ENCODE assay signal across 20 cellular contexts in the genomic region with DNA sequence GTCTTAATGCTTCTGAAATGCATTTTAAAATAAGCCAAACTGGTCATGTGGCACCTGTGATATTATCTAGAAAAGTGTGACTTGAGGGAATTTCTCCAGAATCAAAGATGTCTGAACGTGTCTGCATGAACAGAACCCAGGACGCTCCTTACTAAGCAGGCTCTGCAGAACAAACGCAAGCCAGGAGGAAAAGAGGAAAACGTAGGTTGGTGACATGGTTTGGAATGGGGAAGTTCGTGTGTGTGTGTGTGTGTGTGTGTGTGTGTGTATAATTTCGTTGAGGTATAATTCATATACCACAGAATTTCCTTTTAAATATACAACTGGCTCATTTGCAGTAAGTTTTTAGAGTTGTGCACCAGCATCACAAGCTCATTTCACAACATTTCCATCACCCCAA.
"Had no signal": no experiment of that assay in that cellular context is flagged by ENCODE, and none has a peak within 500 bp of the region (broad histone marks: within the 10 kb centered on the region; RNA-seq: fewer than 3 reads in every experiment).

No MANE protein-coding gene starts in this region.

- H3K4me3 ChIP-seq: coronary artery, gastrocnemius medialis, heart left ventricle, neural progenitor cell, stomach, thoracic aorta had no signal

- H3K4me1 ChIP-seq: gastrocnemius medialis, heart left ventricle, neural progenitor cell, parathyroid adenoma had no signal

- H3K36me3 ChIP-seq: gastrocnemius medialis, heart left ventricle, neural progenitor cell, stomach, thoracic aorta had no signal

- DNase-seq: activated B cell treated with CpG ODN at 0.5 μM for 24 hours; activated CD4-positive, alpha-beta T cell treated with anti-CD3 and anti-CD28 coated beads, Interleukin-2, amount 10 ng/mL, durations not matched to agents 24 days and 14 days; activated CD8-positive, alpha-beta memory T cell treated with anti-CD3 and anti-CD28 coated beads, Interleukin-2, amount 50 U/mL, for 48 hours; activated gamma-delta T cell; activated T-cell treated with anti-CD3 and anti-CD28 coated beads, Interleukin-2, amount 50 U/mL, for 72 hours; amniotic stem cell; central memory CD4-positive, alpha-beta T cell; effector CD4-positive, alpha-beta T cell; gastrocnemius medialis; heart left ventricle; left cardiac atrium; naive B cell; stimulated activated CD4-positive, alpha-beta T cell treated with anti-CD3 and anti-CD28 coated beads, Interleukin-12 subunit alpha, Interleukin-12 subunit beta, amount 100 ng/mL, for 4 hours; stimulated activated CD4-positive, alpha-beta T cell treated with anti-CD3 and anti-CD28 coated beads, Interleukin-2, amount 100 ng/mL, for 24 hours; stomach; T-helper 2 cell had no signal

- H3K9me3 ChIP-seq: gastrocnemius medialis, stomach, thoracic aorta had no signal

- H3K27ac ChIP-seq: coronary artery, gastrocnemius medialis, heart left ventricle, neural progenitor cell, parathyroid adenoma, thoracic aorta had no signal

- ATAC-seq: activated T-cell treated with anti-CD3 and anti-CD28 coated beads, Interleukin-2, amount 50 U/mL, for 72 hours; gastrocnemius medialis; heart left ventricle; left cardiac atrium had no signal

- H3K27me3 ChIP-seq: stomach had no signal
